Comparison of ENCODE assay signal across 1 cellular context in the genomic region with DNA sequence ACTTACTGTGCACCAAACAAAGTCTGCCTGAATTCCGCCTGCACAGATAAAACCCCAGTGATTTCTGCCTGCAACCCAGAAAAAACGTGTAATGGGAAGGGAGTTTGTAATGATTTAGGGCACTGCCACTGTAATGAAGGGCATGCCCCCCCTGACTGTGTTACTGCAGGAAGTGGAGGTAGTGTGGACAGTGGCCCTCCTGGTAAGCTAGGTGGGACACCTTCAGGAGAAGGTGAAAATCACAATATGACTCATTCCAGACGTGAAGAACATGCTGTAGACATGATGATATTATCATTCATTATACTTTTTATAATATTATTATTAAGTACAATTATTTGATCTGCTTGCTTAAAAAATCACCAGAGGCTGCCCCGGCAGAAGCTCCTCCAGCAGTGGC.
TF ChIP-seq lines count a peak whose summit lies in the region.

No MANE protein-coding gene starts in this region.

TF ChIP-seq in HepG2, 621 proteins besides CTCF, POLR2A, EP300 and RAD21 (continued from another document):
- TF ChIP-seq, protein P1, sequence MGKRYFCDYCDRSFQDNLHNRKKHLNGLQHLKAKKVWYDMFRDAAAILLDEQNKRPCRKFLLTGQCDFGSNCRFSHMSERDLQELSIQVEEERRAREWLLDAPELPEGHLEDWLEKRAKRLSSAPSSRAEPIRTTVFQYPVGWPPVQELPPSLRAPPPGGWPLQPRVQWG (CRISPR knock-in tag; IDR thresholded peaks at IDR 0.05; ENCODE audit: borderline replicate concordance, low read depth), result no peak
- TF ChIP-seq ZNF101 (CRISPR knock-in tag; IDR thresholded peaks at IDR 0.05; ENCODE audit: borderline replicate concordance, low read depth) (no peak), ZNF703 (CRISPR knock-in tag; IDR thresholded peaks at IDR 0.05; ENCODE audit: borderline replicate concordance) (no peak)
- TF ChIP-seq, protein P2, sequence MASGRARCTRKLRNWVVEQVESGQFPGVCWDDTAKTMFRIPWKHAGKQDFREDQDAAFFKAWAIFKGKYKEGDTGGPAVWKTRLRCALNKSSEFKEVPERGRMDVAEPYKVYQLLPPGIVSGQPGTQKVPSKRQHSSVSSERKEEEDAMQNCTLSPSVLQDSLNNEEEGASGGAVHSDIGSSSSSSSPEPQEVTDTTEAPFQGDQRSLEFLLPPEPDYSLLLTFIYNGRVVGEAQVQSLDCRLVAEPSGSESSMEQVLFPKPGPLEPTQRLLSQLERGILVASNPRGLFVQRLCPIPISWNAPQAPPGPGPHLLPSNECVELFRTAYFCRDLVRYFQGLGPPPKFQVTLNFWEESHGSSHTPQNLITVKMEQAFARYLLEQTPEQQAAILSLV (CRISPR knock-in tag; IDR thresholded peaks at IDR 0.05; ENCODE audit: borderline replicate concordance), result no peak
- TF ChIP-seq, protein P3, sequence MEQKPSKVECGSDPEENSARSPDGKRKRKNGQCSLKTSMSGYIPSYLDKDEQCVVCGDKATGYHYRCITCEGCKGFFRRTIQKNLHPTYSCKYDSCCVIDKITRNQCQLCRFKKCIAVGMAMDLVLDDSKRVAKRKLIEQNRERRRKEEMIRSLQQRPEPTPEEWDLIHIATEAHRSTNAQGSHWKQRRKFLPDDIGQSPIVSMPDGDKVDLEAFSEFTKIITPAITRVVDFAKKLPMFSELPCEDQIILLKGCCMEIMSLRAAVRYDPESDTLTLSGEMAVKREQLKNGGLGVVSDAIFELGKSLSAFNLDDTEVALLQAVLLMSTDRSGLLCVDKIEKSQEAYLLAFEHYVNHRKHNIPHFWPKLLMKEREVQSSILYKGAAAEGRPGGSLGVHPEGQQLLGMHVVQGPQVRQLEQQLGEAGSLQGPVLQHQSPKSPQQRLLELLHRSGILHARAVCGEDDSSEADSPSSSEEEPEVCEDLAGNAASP (CRISPR knock-in tag; IDR thresholded peaks at IDR 0.05; ENCODE audit: borderline replicate concordance), result no peak
- TF ChIP-seq, protein P4, sequence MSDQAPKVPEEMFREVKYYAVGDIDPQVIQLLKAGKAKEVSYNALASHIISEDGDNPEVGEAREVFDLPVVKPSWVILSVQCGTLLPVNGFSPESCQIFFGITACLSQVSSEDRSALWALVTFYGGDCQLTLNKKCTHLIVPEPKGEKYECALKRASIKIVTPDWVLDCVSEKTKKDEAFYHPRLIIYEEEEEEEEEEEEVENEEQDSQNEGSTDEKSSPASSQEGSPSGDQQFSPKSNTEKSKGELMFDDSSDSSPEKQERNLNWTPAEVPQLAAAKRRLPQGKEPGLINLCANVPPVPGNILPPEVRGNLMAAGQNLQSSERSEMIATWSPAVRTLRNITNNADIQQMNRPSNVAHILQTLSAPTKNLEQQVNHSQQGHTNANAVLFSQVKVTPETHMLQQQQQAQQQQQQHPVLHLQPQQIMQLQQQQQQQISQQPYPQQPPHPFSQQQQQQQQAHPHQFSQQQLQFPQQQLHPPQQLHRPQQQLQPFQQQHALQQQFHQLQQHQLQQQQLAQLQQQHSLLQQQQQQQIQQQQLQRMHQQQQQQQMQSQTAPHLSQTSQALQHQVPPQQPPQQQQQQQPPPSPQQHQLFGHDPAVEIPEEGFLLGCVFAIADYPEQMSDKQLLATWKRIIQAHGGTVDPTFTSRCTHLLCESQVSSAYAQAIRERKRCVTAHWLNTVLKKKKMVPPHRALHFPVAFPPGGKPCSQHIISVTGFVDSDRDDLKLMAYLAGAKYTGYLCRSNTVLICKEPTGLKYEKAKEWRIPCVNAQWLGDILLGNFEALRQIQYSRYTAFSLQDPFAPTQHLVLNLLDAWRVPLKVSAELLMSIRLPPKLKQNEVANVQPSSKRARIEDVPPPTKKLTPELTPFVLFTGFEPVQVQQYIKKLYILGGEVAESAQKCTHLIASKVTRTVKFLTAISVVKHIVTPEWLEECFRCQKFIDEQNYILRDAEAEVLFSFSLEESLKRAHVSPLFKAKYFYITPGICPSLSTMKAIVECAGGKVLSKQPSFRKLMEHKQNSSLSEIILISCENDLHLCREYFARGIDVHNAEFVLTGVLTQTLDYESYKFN (CRISPR knock-in tag; conservative IDR thresholded peaks at IDR 0.05), result no peak
